Comparison of ENCODE assay signal across 19 cellular contexts in the genomic region with DNA sequence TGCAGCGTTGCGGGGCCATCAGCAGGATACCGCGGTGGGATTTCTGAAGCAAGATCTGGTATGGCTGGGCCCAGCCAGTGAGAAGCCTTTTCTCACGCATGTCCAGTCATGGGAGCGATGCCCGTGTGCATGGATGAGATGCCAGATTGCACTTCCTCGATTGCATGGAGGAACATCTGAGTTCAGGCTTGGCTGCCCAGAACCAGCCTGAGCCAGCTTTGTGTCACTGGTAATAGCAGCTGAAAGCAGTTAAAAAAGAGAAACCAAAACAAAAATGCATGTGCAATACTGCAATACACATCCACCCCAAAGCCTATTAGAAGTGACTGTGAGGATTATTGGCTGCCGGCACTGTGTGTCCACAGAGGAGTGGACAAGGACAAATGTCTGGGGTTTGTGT. TPM values are rescaled to one million over a fixed set of nuclear protein-coding genes. Genes with fewer than 3 reads are reported as not detected.
DNase-seq lines count a peak whose midpoint lies in the region; ATAC-seq and TF ChIP-seq lines count a peak whose summit lies in the region.
"Had no signal": no experiment of that assay in that cellular context is flagged by ENCODE, and none has a peak within 500 bp of the region (broad histone marks: within the 10 kb centered on the region; RNA-seq: fewer than 3 reads in every experiment).

No MANE protein-coding gene starts in this region.

- ATAC-seq in lower lobe of right lung = peak in 1 of 2 donors; percentile 22
- no peak for ATAC-seq in HG02610 (IDR thresholded peaks at IDR 0.05; ENCODE audit: unreplicated experiment)
- ATAC-seq: activated T-helper 17 cell treated with anti-CD3 and anti-CD28 coated beads, Interleukin-2, amount 50 U/mL, for 72 hours had no signal

- H3K4me2 ChIP-seq in GM23248 (ENCODE audit: unreplicated experiment) = peak overlapping the region; percentile 41

- H3K36me3 ChIP-seq in GM23248 (ENCODE audit: low read depth) (no peaks in the 10 kb centered on the region), adipocyte (ENCODE audit: control insufficient read depth, insufficient read depth, low read length, severe bottlenecking) (no peaks in the 10 kb centered on the region), lower lobe of right lung (no peaks in the 10 kb centered on the region)
- H3K36me3 ChIP-seq: SJSA1 had no signal

- H3K9ac ChIP-seq in GM23248 (peak overlapping the region; percentile 36; the same call in 1 of the 2 replicates), adipocyte (ENCODE audit: low read length) (no peak overlapping the region)

- TF ChIP-seq CTCF in lower lobe of right lung (IDR thresholded peaks at IDR 0.05) (no peak), mesothelial cell of epicardium (IDR thresholded peaks at IDR 0.05; ENCODE audit: unreplicated experiment) (no peak)

- H3K27me3 ChIP-seq in GM23248 (replicated peaks; ENCODE audit: insufficient read depth) (peaks cover 37% of the 10 kb centered on the region), adipocyte (replicated peaks; ENCODE audit: control insufficient read depth, insufficient read depth, low read length) (peaks cover 17% of the 10 kb centered on the region), lower lobe of right lung (ENCODE audit: low read depth) (peaks cover 5% of the 10 kb centered on the region)
- H3K27me3 ChIP-seq: SJSA1 had no signal

- DNase-seq in GM23248 (peak; percentile 73), adipocyte (ENCODE audit: low read depth) (peak; percentile 61), lower lobe of right lung (peak; percentile 39), mesothelial cell of epicardium (ENCODE audit: low spot score in 2 of 2, unreplicated experiment in 2 of 2) (no peak), NCI-H2107 (lab: John Stamatoyannopoulos, UW) (no peak)
- DNase-seq: activated B cell treated with CpG ODN at 0.5 μM for 24 hours; caudate nucleus; DMS153; left cardiac atrium; stimulated activated CD4-positive, alpha-beta T cell treated with anti-CD3 and anti-CD28 coated beads, Interleukin-4, amount 100 ng/mL, for 1 hour; T-helper 2 cell had no signal

- no peaks in the 10 kb centered on the region for H3K36me3 Mint-ChIP-seq in mesothelial cell of epicardium
- H3K36me3 Mint-ChIP-seq: CD14-positive monocyte had no signal

- 0 out of 2 replicates have a peak overlapping the region, but pooled peaks have one; percentile 34 for H2AFZ ChIP-seq in GM23248

- H3K27ac ChIP-seq in GM23248 = no peak overlapping the region
- H3K27ac ChIP-seq in lower lobe of right lung = no peak overlapping the region
- H3K27ac ChIP-seq in temporal lobe (ENCODE audit: low read depth, low read length) = peak overlapping the region; percentile 66
- H3K27ac ChIP-seq: SJSA1 had no signal

- intact Hi-C loops in lower lobe of right lung (cut with DNase I) = no loop called here

- H3F3A ChIP-seq in GM23248 (ENCODE audit: insufficient read depth) = no peaks in the 10 kb centered on the region

- H3K4me3 Mint-ChIP-seq in mesothelial cell of epicardium = no peak overlapping the region
- H3K4me3 Mint-ChIP-seq: activated B cell treated with CpG ODN at 0.5 μM for 24 hours; activated T-helper 17 cell treated with anti-CD3 and anti-CD28 coated beads, Interleukin-2, amount 50 U/mL, for 72 hours; CD14-positive monocyte had no signal

- WGBS in GM23248 (ENCODE audit: low coverage in 1 of 2, low lambda C conversion rate in 2 of 2, missing lambda C conversion rate in 2 of 2), 2 experiments = 11 to 17% methylated on average over 9 of the region's 9 CpGs

- H3K79me2 ChIP-seq in GM23248 (ENCODE audit: insufficient read depth) = no peaks in the 10 kb centered on the region

- no peaks in the 10 kb centered on the region for H3K9me3 Mint-ChIP-seq in mesothelial cell of epicardium
- H3K9me3 Mint-ChIP-seq: activated T-helper 17 cell treated with anti-CD3 and anti-CD28 coated beads, Interleukin-2, amount 50 U/mL, for 72 hours had no signal

- H3K27me3 Mint-ChIP-seq in mesothelial cell of epicardium (ENCODE audit: low read depth) = peaks cover 7% of the 10 kb centered on the region

- H3K9me3 ChIP-seq in GM23248 (ENCODE audit: low read depth) (no peaks in the 10 kb centered on the region), adipocyte (ENCODE audit: control insufficient read depth, low read length) (no peaks in the 10 kb centered on the region), lower lobe of right lung (no peaks in the 10 kb centered on the region)
- H3K9me3 ChIP-seq: SJSA1 had no signal

- H3K4me1 Mint-ChIP-seq in mesothelial cell of epicardium = peaks cover 5% of the 10 kb centered on the region
- H3K4me1 Mint-ChIP-seq: activated B cell treated with CpG ODN at 0.5 μM for 24 hours; activated T-helper 17 cell treated with anti-CD3 and anti-CD28 coated beads, Interleukin-2, amount 50 U/mL, for 72 hours; CD14-positive monocyte had no signal

- H3K4me3 ChIP-seq in GM23248 = no peak overlapping the region
- no peak overlapping the region for H3K4me3 ChIP-seq in adipocyte (ENCODE audit: low read length)
- H3K4me3 ChIP-seq in lower lobe of right lung = no peak overlapping the region
- H3K4me3 ChIP-seq: SJSA1 had no signal

- no peaks in the 10 kb centered on the region for H4K20me1 ChIP-seq in GM23248 (ENCODE audit: insufficient read depth)

- H3K4me1 ChIP-seq in GM23248 (ENCODE audit: insufficient read depth) = no peaks in the 10 kb centered on the region
- peaks cover 16% of the 10 kb centered on the region for H3K4me1 ChIP-seq in adipocyte (ENCODE audit: control insufficient read depth, insufficient read depth, low read length)
- H3K4me1 ChIP-seq in lower lobe of right lung = no peaks in the 10 kb centered on the region
- H3K4me1 ChIP-seq: SJSA1 had no signal

- H3K9me2 ChIP-seq in GM23248 (ENCODE audit: insufficient read depth) = no peaks in the 10 kb centered on the region

- in situ Hi-C loops in GM23248 (cut with MboI) = no loop called here

- H3K27ac Mint-ChIP-seq in mesothelial cell of epicardium = no peak overlapping the region
- H3K27ac Mint-ChIP-seq: activated B cell treated with CpG ODN at 0.5 μM for 24 hours; activated T-helper 17 cell treated with anti-CD3 and anti-CD28 coated beads, Interleukin-2, amount 50 U/mL, for 72 hours; CD14-positive monocyte had no signal

RNA-seq across cellular contexts. Expression of a gene that starts 59.3 kb away (rescaled TPM):
- total RNA-seq in GM23248 (2014; rRNA removed; shearing (Covaris generic)) = not detected in 2 replicates
- polyA plus RNA-seq in GM23248 (2016; fragmentation: Nextera tagmentation; extraction: Ambion mirVana) = not detected in 2 replicates
- not detected for total RNA-seq in lower lobe of right lung
- under 0.01 TPM for total RNA-seq in temporal lobe
- total RNA-seq in mesothelial cell of epicardium = 0.07 TPM in 1 of 3 replicates, not detected in the others
- total RNA-seq: activated B cell treated with CpG ODN at 0.5 μM for 24 hours; activated CD8-positive, alpha-beta memory T cell treated with anti-CD3 and anti-CD28 coated beads for 36 hours; activated T-helper 17 cell treated with anti-CD3 and anti-CD28 coated beads, Interleukin-2, amount 50 U/mL, for 72 hours; left cardiac atrium; NCI-H460; osteocyte; SJSA1 had no signal
- polyA plus RNA-seq: CD14-positive monocyte had no signal

Comparison
In these comparisons a context has a peak if more than half of its experiments do, and no peak if none do; other contexts are left out.
1. DNase-seq: peak in GM23248 (single experiment), adipocyte (single experiment) and lower lobe of right lung (single experiment); none in mesothelial cell of epicardium (0 of 2) and NCI-H2107 (single experiment).